In the genomic region with DNA sequence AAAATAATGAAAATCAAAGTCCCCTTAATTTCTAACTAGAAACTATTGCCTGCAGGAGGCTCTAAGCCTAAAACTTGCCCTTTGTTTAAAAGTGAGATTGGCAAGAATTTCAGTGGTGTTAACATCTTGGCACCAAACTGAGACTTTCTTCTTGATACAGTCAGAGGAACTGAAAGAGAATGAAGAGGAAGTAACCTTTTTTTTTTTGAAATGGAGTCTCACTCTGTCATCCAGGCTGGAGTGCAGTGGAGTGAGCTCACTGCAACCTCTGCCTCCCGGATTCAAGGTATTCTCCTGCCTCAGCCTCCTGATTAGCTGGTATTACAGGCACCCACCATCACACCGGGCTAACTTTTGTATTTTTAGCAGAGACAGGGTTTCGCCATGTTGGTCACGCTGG, we compare ENCODE assay signal across 9 cellular contexts. TPM values are rescaled to one million over a fixed set of nuclear protein-coding genes. Genes with fewer than 3 reads are reported as not detected.
A peak's percentile ranks its signal among the peaks of the same experiment; 100 is the strongest.
DNase-seq lines count a peak whose midpoint lies in the region; ATAC-seq and TF ChIP-seq lines count a peak whose summit lies in the region.
"Had no signal": no experiment of that assay in that cellular context is flagged by ENCODE, and none has a peak within 500 bp of the region (broad histone marks: within the 10 kb centered on the region; RNA-seq: fewer than 3 reads in every experiment).

No MANE protein-coding gene starts in this region.

- no peaks in the 10 kb centered on the region for H3K9me3 Mint-ChIP-seq in CD14-positive monocyte
- no peaks in the 10 kb centered on the region for H3K9me3 Mint-ChIP-seq in activated T-helper 17 cell treated with anti-CD3 and anti-CD28 coated beads, Interleukin-2, amount 50 U/mL, for 72 hours

- no peaks in the 10 kb centered on the region for H3K27me3 Mint-ChIP-seq in CD14-positive monocyte (ENCODE audit: low read depth in 3 of 3)
- H3K27me3 Mint-ChIP-seq in activated T-helper 17 cell treated with anti-CD3 and anti-CD28 coated beads, Interleukin-2, amount 50 U/mL, for 72 hours = no peaks in the 10 kb centered on the region

- peaks cover 3 to 4% of the 10 kb centered on the region in 2 donors for H3K36me3 Mint-ChIP-seq in CD14-positive monocyte
- H3K36me3 Mint-ChIP-seq in activated T-helper 17 cell treated with anti-CD3 and anti-CD28 coated beads, Interleukin-2, amount 50 U/mL, for 72 hours (ENCODE audit: low read depth) = no peaks in the 10 kb centered on the region

- H3K27ac ChIP-seq in epithelial cell of prostate (peak overlapping the region; percentile 92), dorsolateral prefrontal cortex (peak overlapping the region in 9 of 59 donors; percentile 2 to 52 (median 30))
- H3K27ac ChIP-seq: right lobe of liver had no signal

- DNase-seq in CD14-positive monocyte (ENCODE audit: low spot score) (no peak), HT1080 (ENCODE audit: low read depth) (peak; percentile 5), epithelial cell of prostate (ENCODE audit: low read depth, low spot score) (no peak), dorsolateral prefrontal cortex (no peak), MG63 (no peak), DMS114 treated with DMSO at 0.1 percent for 48 hours (lab: John Stamatoyannopoulos, UW; ENCODE audit: unreplicated experiment) (no peak)
- DNase-seq: right lobe of liver had no signal

- TF ChIP-seq CTCF in CD14-positive monocyte (IDR thresholded peaks at IDR 0.05) (no peak), dorsolateral prefrontal cortex (IDR thresholded peaks at IDR 0.05 in 54 of 56, conservative IDR thresholded peaks at IDR 0.05 in 2 of 56; ENCODE audit: low read depth in 1 of 56, partially characterized antibody in 56 of 56) (peak in 2 of 56 donors; percentile 8 to 9)

- intact Hi-C loops in CD14-positive monocyte (cut with micrococcal nuclease) = no loop called here
- intact Hi-C loops in dorsolateral prefrontal cortex (cut with DNase I) = no loop called here

- H3K4me3 ChIP-seq in dorsolateral prefrontal cortex (peak overlapping the region in 9 of 59 donors; percentile 2 to 24 (median 12)), MG63 (no peak overlapping the region; the same call in 1 of the 2 replicates)
- H3K4me3 ChIP-seq: right lobe of liver had no signal

- ATAC-seq in GM21526 (IDR thresholded peaks at IDR 0.05; ENCODE audit: low FRiP score, unreplicated experiment) = peak; percentile 61
- no peak for ATAC-seq in activated T-helper 17 cell treated with anti-CD3 and anti-CD28 coated beads, Interleukin-2, amount 50 U/mL, for 72 hours (replicated peaks)

- peaks cover 4% of the 10 kb centered on the region; the same call in 1 of the 2 replicates for H3K36me3 ChIP-seq in MG63
- H3K36me3 ChIP-seq: right lobe of liver had no signal

- H3K4me3 Mint-ChIP-seq in CD14-positive monocyte = peak overlapping the region; percentile 45 to 53
- H3K4me3 Mint-ChIP-seq in activated T-helper 17 cell treated with anti-CD3 and anti-CD28 coated beads, Interleukin-2, amount 50 U/mL, for 72 hours = no peak overlapping the region

- H3K4me1 Mint-ChIP-seq in CD14-positive monocyte = peaks cover 34% of the 10 kb centered on the region
- peaks cover 2% of the 10 kb centered on the region for H3K4me1 Mint-ChIP-seq in activated T-helper 17 cell treated with anti-CD3 and anti-CD28 coated beads, Interleukin-2, amount 50 U/mL, for 72 hours

- H3K27ac Mint-ChIP-seq in CD14-positive monocyte = peak overlapping the region; percentile 79 to 92 (median 86)
- no peak overlapping the region for H3K27ac Mint-ChIP-seq in activated T-helper 17 cell treated with anti-CD3 and anti-CD28 coated beads, Interleukin-2, amount 50 U/mL, for 72 hours

- H3K9me3 ChIP-seq in MG63 = no peaks in the 10 kb centered on the region
- H3K9me3 ChIP-seq: right lobe of liver had no signal

- H3K27me3 ChIP-seq in dorsolateral prefrontal cortex (no peaks in the 10 kb centered on the region), MG63 (no peaks in the 10 kb centered on the region)
- H3K27me3 ChIP-seq: right lobe of liver had no signal

RNA-seq across cellular contexts. Expression of gene DOP1A, which starts 3.6 kb away (rescaled TPM):
- 1 to 10 TPM; 2.1 to 2.5 TPM for polyA plus RNA-seq in CD14-positive monocyte
- 6.8 and 9.4 TPM in 2 replicates for total RNA-seq in HT1080 (2014; rRNA removed; shearing (Covaris generic))
- polyA plus RNA-seq in HT1080 (2015; cell fraction: cytosol; rRNA removed) = 2.3 and 4.2 TPM in 2 replicates
- 18.8 TPM in 2 replicates for polyA plus RNA-seq in HT1080 (2015; cell fraction: nucleus; rRNA removed)
- 1 to 10 TPM; 7.6 to 8.9 TPM for total RNA-seq in activated T-helper 17 cell treated with anti-CD3 and anti-CD28 coated beads, Interleukin-2, amount 50 U/mL, for 72 hours
- total RNA-seq in dorsolateral prefrontal cortex = 10 to 100 TPM; 31.4 to 72.1 (median 53.8) TPM
- total RNA-seq in MG63 (2014; rRNA removed; shearing (Covaris generic); ENCODE audit: low replicate concordance) = 5.2 and 32.3 TPM in 2 replicates

RNA-seq across cellular contexts. Expression of gene UBE3D, which starts 5.4 kb away (rescaled TPM):
- polyA plus RNA-seq in CD14-positive monocyte = 1 to 10 TPM; 1.1 to 1.7 TPM
- total RNA-seq in HT1080 (2014; rRNA removed; shearing (Covaris generic)) = 7.4 and 8.0 TPM in 2 replicates
- polyA plus RNA-seq in HT1080 (2015; cell fraction: cytosol; rRNA removed) = 5.7 and 6.7 TPM in 2 replicates
- polyA plus RNA-seq in HT1080 (2015; cell fraction: nucleus; rRNA removed) = 5.7 and 6.0 TPM in 2 replicates
- 10 to 100 TPM in 1 of 2 donors, 1 to 10 TPM in 1; 6.2 to 11.0 TPM for total RNA-seq in activated T-helper 17 cell treated with anti-CD3 and anti-CD28 coated beads, Interleukin-2, amount 50 U/mL, for 72 hours
- total RNA-seq in dorsolateral prefrontal cortex = 10 to 100 TPM in 119 of 120 experiments, 1 to 10 TPM in 1; 9.7 to 32.9 (median 16.4) TPM
- 5.0 and 5.9 TPM in 2 replicates for total RNA-seq in MG63 (2014; rRNA removed; shearing (Covaris generic); ENCODE audit: low replicate concordance)
